ENCODE assay signal across 15 cellular contexts in the genomic region with DNA sequence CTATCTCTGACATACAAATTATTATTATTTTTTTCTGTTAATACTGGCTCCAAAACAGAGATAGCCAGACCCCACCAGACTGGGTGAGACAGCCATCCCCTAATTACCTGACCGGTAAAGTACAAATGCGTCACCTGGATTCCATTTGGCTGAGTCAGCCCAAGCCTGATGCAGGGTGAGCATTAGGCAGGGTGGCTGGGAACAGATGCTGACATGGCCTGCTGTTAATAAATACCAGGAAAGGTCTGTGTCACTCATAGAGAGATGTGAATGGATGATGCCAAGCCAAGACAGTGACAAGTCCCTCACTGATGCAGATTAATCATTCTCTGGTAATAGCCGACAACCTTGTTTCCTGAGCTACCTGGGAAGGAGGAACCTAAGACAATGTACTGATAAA.
A peak's percentile ranks its signal among the peaks of the same experiment; 100 is the strongest.
DNase-seq lines count a peak whose midpoint lies in the region; ATAC-seq and TF ChIP-seq lines count a peak whose summit lies in the region.
"Had no signal": no experiment of that assay in that cellular context is flagged by ENCODE, and none has a peak within 500 bp of the region (broad histone marks: within the 10 kb centered on the region; RNA-seq: fewer than 3 reads in every experiment).

No MANE protein-coding gene starts in this region.

- H3K27me3 Mint-ChIP-seq in activated naive CD4-positive, alpha-beta T cell treated with anti-CD3 and anti-CD28 coated beads, Interleukin-2, amount 10 ng/mL, durations not matched to agents 7 days and 5 days, result no peaks in the 10 kb centered on the region
- H3K27me3 Mint-ChIP-seq in WTC11 (ENCODE audit: low read depth), result no peaks in the 10 kb centered on the region

- no peaks in the 10 kb centered on the region for H3K36me3 ChIP-seq in kidney epithelial cell (ENCODE audit: control insufficient read depth, insufficient read depth, low read length)

- no peak overlapping the region for H3K4me3 ChIP-seq in kidney epithelial cell (ENCODE audit: low read depth, low read length)

- CTCF ChIA-PET in activated naive CD4-positive, alpha-beta T cell treated with anti-CD3 and anti-CD28 coated beads, Interleukin-2, amount 10 ng/mL, durations not matched to agents 7 days and 5 days (lab: Charles Lee), result no interaction called here
- CTCF ChIA-PET in WTC11 (lab: Charles Lee), result interaction anchor here (0.7 to 7.5 kb wide), 3 partner anchors 10 to 171 kb away, joined by 4 to 42 read pairs (median 5); no protein-coding TSS in a partner anchor

- TF ChIP-seq CTCF in WTC11 (IDR thresholded peaks at IDR 0.05) (no peak), kidney epithelial cell (IDR thresholded peaks at IDR 0.05; ENCODE audit: insufficient read depth, low read length, poor library complexity, severe bottlenecking) (no peak)

- POLR2A ChIA-PET in WTC11 (lab: Charles Lee), result interaction anchor here (1.1 kb wide), 1 partner anchor 10 kb away, joined by 4 read pairs; no protein-coding TSS in a partner anchor

- DNase-seq in activated naive CD4-positive, alpha-beta T cell treated with anti-CD3 and anti-CD28 coated beads, Interleukin-2, amount 10 ng/mL, durations not matched to agents 7 days and 5 days, result no peak
- DNase-seq in activated naive CD4-positive, alpha-beta T cell treated with anti-CD3 and anti-CD28 coated beads, Interleukin-2, amount 50 U/mL, for 72 hours (ENCODE audit: low spot score in 2 of 2), result no peak
- peak; percentile 18 for DNase-seq in WTC11 (ENCODE audit: low spot score)
- peak; percentile 99 for DNase-seq in kidney epithelial cell (ENCODE audit: low read depth)
- DNase-seq in activated T-cell treated with anti-CD3 and anti-CD28 coated beads for 4 hours, result no peak
- no peak for DNase-seq in stimulated activated naive CD4-positive, alpha-beta T cell (lab: John Stamatoyannopoulos, UW)
- DNase-seq in NCI-H774 (lab: John Stamatoyannopoulos, UW), result no peak
- DNase-seq: activated CD4-positive, alpha-beta T cell treated with anti-CD3 and anti-CD28 coated beads for 48 hours; activated T-cell treated with anti-CD3 and anti-CD28 coated beads, Interleukin-2, amount 50 U/mL, for 48 hours; erythroblast; hippocampal formation; MV-4-11; NCI-H226 had no signal

- H3K4me3 Mint-ChIP-seq in activated naive CD4-positive, alpha-beta T cell treated with anti-CD3 and anti-CD28 coated beads, Interleukin-2, amount 10 ng/mL, durations not matched to agents 7 days and 5 days, result no peak overlapping the region
- no peak overlapping the region for H3K4me3 Mint-ChIP-seq in WTC11
- H3K4me3 Mint-ChIP-seq: T-helper 1 cell treated with Interleukin-12 subunit alpha and Interleukin-12 subunit beta and Interleukin-4 antibody, amounts not matched to agents 30 μg/mL and 1 μg/mL, for 36 hours had no signal

- H3K9me3 Mint-ChIP-seq in activated naive CD4-positive, alpha-beta T cell treated with anti-CD3 and anti-CD28 coated beads, Interleukin-2, amount 10 ng/mL, durations not matched to agents 7 days and 5 days, result no peaks in the 10 kb centered on the region
- peaks cover 5 to 12% of the 10 kb centered on the region in 2 donors for H3K9me3 Mint-ChIP-seq in activated naive CD4-positive, alpha-beta T cell treated with anti-CD3 and anti-CD28 coated beads, Interleukin-2, amount 50 U/mL, for 72 hours
- H3K9me3 Mint-ChIP-seq in WTC11, result peaks cover 9% of the 10 kb centered on the region
- H3K9me3 Mint-ChIP-seq: T-helper 1 cell treated with Interleukin-12 subunit alpha and Interleukin-12 subunit beta and Interleukin-4 antibody, amounts not matched to agents 30 μg/mL and 1 μg/mL, for 36 hours had no signal

- H3K36me3 Mint-ChIP-seq in activated naive CD4-positive, alpha-beta T cell treated with anti-CD3 and anti-CD28 coated beads, Interleukin-2, amount 10 ng/mL, durations not matched to agents 7 days and 5 days, result no peaks in the 10 kb centered on the region
- H3K36me3 Mint-ChIP-seq in activated naive CD4-positive, alpha-beta T cell treated with anti-CD3 and anti-CD28 coated beads, Interleukin-2, amount 50 U/mL, for 72 hours, result no peaks in the 10 kb centered on the region
- no peaks in the 10 kb centered on the region; the same call in 1 of the 2 replicates for H3K36me3 Mint-ChIP-seq in WTC11

- no peaks in the 10 kb centered on the region for H3K27me3 ChIP-seq in kidney epithelial cell (ENCODE audit: control insufficient read depth, insufficient read depth, low read length)

- ATAC-seq in activated naive CD4-positive, alpha-beta T cell treated with anti-CD3 and anti-CD28 coated beads, Interleukin-2, amount 50 U/mL, for 72 hours, result no peak
- ATAC-seq in WTC11, result peak; percentile 88
- no peak for ATAC-seq in GM21447 (IDR thresholded peaks at IDR 0.05; ENCODE audit: unreplicated experiment)

- peak overlapping the region; percentile 28 for H3K27ac Mint-ChIP-seq in activated naive CD4-positive, alpha-beta T cell treated with anti-CD3 and anti-CD28 coated beads, Interleukin-2, amount 10 ng/mL, durations not matched to agents 7 days and 5 days
- no peak overlapping the region for H3K27ac Mint-ChIP-seq in activated naive CD4-positive, alpha-beta T cell treated with anti-CD3 and anti-CD28 coated beads, Interleukin-2, amount 50 U/mL, for 72 hours
- H3K27ac Mint-ChIP-seq in WTC11, result no peak overlapping the region; the same call in 1 of the 2 replicates
- H3K27ac Mint-ChIP-seq: T-helper 1 cell treated with Interleukin-12 subunit alpha and Interleukin-12 subunit beta and Interleukin-4 antibody, amounts not matched to agents 30 μg/mL and 1 μg/mL, for 36 hours had no signal

- no peaks in the 10 kb centered on the region for H3K4me1 Mint-ChIP-seq in activated naive CD4-positive, alpha-beta T cell treated with anti-CD3 and anti-CD28 coated beads, Interleukin-2, amount 10 ng/mL, durations not matched to agents 7 days and 5 days
- H3K4me1 Mint-ChIP-seq in WTC11, result peaks cover 4% of the 10 kb centered on the region

TF ChIP-seq in WTC11, 78 proteins besides CTCF, POLR2A, EP300 and RAD21:
- no peak for TF ChIP-seq CREB1 (CRISPR knock-in tag; IDR thresholded peaks at IDR 0.05)
- TF ChIP-seq, protein P1, sequence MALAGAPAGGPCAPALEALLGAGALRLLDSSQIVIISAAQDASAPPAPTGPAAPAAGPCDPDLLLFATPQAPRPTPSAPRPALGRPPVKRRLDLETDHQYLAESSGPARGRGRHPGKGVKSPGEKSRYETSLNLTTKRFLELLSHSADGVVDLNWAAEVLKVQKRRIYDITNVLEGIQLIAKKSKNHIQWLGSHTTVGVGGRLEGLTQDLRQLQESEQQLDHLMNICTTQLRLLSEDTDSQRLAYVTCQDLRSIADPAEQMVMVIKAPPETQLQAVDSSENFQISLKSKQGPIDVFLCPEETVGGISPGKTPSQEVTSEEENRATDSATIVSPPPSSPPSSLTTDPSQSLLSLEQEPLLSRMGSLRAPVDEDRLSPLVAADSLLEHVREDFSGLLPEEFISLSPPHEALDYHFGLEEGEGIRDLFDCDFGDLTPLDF (CRISPR knock-in tag; IDR thresholded peaks at IDR 0.05), result no peak
- TF ChIP-seq, protein P2, sequence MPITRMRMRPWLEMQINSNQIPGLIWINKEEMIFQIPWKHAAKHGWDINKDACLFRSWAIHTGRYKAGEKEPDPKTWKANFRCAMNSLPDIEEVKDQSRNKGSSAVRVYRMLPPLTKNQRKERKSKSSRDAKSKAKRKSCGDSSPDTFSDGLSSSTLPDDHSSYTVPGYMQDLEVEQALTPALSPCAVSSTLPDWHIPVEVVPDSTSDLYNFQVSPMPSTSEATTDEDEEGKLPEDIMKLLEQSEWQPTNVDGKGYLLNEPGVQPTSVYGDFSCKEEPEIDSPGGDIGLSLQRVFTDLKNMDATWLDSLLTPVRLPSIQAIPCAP (CRISPR knock-in tag; IDR thresholded peaks at IDR 0.05), result no peak
- TF ChIP-seq TEAD4 (CRISPR knock-in tag; IDR thresholded peaks at IDR 0.05), result no peak
- TF ChIP-seq, protein P3, sequence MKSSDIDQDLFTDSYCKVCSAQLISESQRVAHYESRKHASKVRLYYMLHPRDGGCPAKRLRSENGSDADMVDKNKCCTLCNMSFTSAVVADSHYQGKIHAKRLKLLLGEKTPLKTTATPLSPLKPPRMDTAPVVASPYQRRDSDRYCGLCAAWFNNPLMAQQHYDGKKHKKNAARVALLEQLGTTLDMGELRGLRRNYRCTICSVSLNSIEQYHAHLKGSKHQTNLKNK (CRISPR knock-in tag; IDR thresholded peaks at IDR 0.05), result no peak
- TF ChIP-seq, protein P4, sequence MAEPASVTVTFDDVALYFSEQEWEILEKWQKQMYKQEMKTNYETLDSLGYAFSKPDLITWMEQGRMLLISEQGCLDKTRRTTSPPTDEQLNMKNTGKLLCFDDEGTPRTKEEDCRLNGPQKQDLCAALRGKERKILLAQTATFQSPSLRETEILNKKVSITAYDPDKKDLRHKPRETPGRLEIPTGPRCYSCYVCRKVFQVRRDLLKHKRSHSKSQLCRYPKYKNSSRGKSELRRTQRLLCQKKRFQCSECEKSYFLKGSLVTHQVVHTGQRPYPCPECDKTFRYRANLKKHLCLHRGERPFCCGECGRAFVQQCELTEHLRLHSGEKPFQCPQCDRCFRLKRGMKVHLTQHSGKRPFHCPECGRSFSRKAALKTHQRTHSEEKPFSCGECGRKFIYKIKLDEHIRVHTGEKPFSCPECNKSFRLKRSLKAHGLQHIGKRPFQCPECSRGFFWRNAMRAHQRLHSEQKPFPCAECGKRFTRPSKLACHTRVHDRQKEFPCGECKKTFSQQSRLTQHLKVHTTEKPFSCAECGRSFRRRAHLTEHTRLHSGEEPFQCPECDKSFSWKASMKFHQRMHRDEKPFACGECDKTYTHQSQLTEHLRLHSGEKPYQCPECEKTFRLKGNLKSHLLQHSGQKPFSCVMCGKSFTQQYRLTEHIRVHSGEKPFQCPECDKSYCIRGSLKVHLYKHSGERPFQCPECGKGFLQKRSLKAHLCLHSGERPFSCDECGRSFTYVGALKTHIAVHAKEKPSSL (CRISPR knock-in tag; conservative IDR thresholded peaks at IDR 0.05), result no peak
- no peak for TF ChIP-seq FOXK1 (CRISPR knock-in tag; IDR thresholded peaks at IDR 0.05)

Comparison
In these comparisons a context has a peak if more than half of its experiments do, and no peak if none do; other contexts are left out.
1. DNase-seq: peak in WTC11 (single experiment) and kidney epithelial cell (single experiment); none in activated naive CD4-positive, alpha-beta T cell treated with anti-CD3 and anti-CD28 coated beads, Interleukin-2, amount 10 ng/mL, durations not matched to agents 7 days and 5 days (single experiment), activated naive CD4-positive, alpha-beta T cell treated with anti-CD3 and anti-CD28 coated beads, Interleukin-2, amount 50 U/mL, for 72 hours (0 of 2), activated T-cell treated with anti-CD3 and anti-CD28 coated beads for 4 hours (single experiment), stimulated activated naive CD4-positive, alpha-beta T cell (0 of 6) and NCI-H774 (single experiment).